In genomic region chr17:57515662-57516211, GRCh38 we compare ENCODE assay signal across 25 cellular contexts.
DNase-seq lines count a peak whose midpoint lies in the region; ATAC-seq and TF ChIP-seq lines count a peak whose summit lies in the region.
"Had no signal": no experiment of that assay in that cellular context is flagged by ENCODE, and none has a peak within 500 bp of the region (broad histone marks: within the 10 kb centered on the region; RNA-seq: fewer than 3 reads in every experiment).

No MANE protein-coding gene starts in this region.

- CTCF ChIA-PET in CD8-positive, alpha-beta T cell (lab: Charles Lee): interaction anchor here (1.9 kb wide), 1 partner anchor 273 kb away, joined by 7 read pairs; no protein-coding TSS in a partner anchor

- no peak for DNase-seq in CD8-positive, alpha-beta T cell
- no peak for DNase-seq in WERI-Rb-1
- DNase-seq in nephron progenitor cell: no peak
- DNase-seq in T-helper 1 cell: no peak
- no peak for DNase-seq in SJCRH30
- no peak for DNase-seq in stimulated activated CD4-positive, alpha-beta T cell treated with anti-CD3 and anti-CD28 coated beads, Interleukin-4, amount 100 ng/mL, for 24 hours
- DNase-seq: activated CD4-positive, alpha-beta T cell treated with anti-CD3 and anti-CD28 coated beads, Interleukin-2, amount 10 ng/mL, durations not matched to agents 7 days and 5 days; activated CD8-positive, alpha-beta memory T cell treated with anti-CD3 and anti-CD28 coated beads, Interleukin-2, amount 50 U/mL, for 4 hours; activated naive CD4-positive, alpha-beta T cell; amygdala; effector memory CD8-positive, alpha-beta T cell; GDM1; H7; immature natural killer cell; left ventricle myocardium superior; mucosa of descending colon; NCI-H187; occipital lobe; stimulated activated naive CD4-positive, alpha-beta T cell; thyroid gland had no signal

- no peak overlapping the region; the same call in 1 of the 2 replicates for H3K4me2 ChIP-seq in KMS-11

- H3K27ac Mint-ChIP-seq in CD8-positive, alpha-beta T cell: no peak overlapping the region
- H3K27ac Mint-ChIP-seq in nephron progenitor cell: peak overlapping the region; percentile 77
- H3K27ac Mint-ChIP-seq: activated CD4-positive, alpha-beta T cell treated with anti-CD3 and anti-CD28 coated beads, Interleukin-2, amount 10 ng/mL, durations not matched to agents 7 days and 5 days; effector memory CD8-positive, alpha-beta T cell; T-helper 1 cell treated with Interleukin-12 subunit alpha and Interleukin-12 subunit beta and Interleukin-4 antibody, amounts not matched to agents 30 μg/mL and 1 μg/mL, for 36 hours had no signal

- POLR2A ChIA-PET in CD8-positive, alpha-beta T cell (lab: Charles Lee): no interaction called here

- no peaks in the 10 kb centered on the region for H3K9me3 Mint-ChIP-seq in CD8-positive, alpha-beta T cell
- H3K9me3 Mint-ChIP-seq in nephron progenitor cell: no peaks in the 10 kb centered on the region
- H3K9me3 Mint-ChIP-seq: activated CD4-positive, alpha-beta T cell treated with anti-CD3 and anti-CD28 coated beads, Interleukin-2, amount 10 ng/mL, durations not matched to agents 7 days and 5 days; effector memory CD8-positive, alpha-beta T cell; immature natural killer cell; T-helper 1 cell treated with Interleukin-12 subunit alpha and Interleukin-12 subunit beta and Interleukin-4 antibody, amounts not matched to agents 30 μg/mL and 1 μg/mL, for 36 hours had no signal

- H3K27ac ChIP-seq in CD8-positive, alpha-beta T cell (ENCODE audit: low read depth, low read length): no peak overlapping the region
- no peak overlapping the region for H3K27ac ChIP-seq in KMS-11
- H3K27ac ChIP-seq in WERI-Rb-1: peak overlapping the region; percentile 98
- H3K27ac ChIP-seq in SJCRH30: no peak overlapping the region
- H3K27ac ChIP-seq: right atrium auricular region, thyroid gland had no signal

- H3K9ac ChIP-seq in KMS-11: no peak overlapping the region

- H3K4me1 Mint-ChIP-seq in CD8-positive, alpha-beta T cell (ENCODE audit: low read depth): peaks cover 9% of the 10 kb centered on the region
- H3K4me1 Mint-ChIP-seq in nephron progenitor cell: peaks cover 80% of the 10 kb centered on the region
- H3K4me1 Mint-ChIP-seq: activated CD4-positive, alpha-beta T cell treated with anti-CD3 and anti-CD28 coated beads, Interleukin-2, amount 10 ng/mL, durations not matched to agents 7 days and 5 days had no signal

- no peak overlapping the region for H3K4me3 Mint-ChIP-seq in CD8-positive, alpha-beta T cell
- no peak overlapping the region for H3K4me3 Mint-ChIP-seq in nephron progenitor cell
- H3K4me3 Mint-ChIP-seq: activated CD4-positive, alpha-beta T cell treated with anti-CD3 and anti-CD28 coated beads, Interleukin-2, amount 10 ng/mL, durations not matched to agents 7 days and 5 days; effector memory CD8-positive, alpha-beta T cell; immature natural killer cell; T-helper 1 cell treated with Interleukin-12 subunit alpha and Interleukin-12 subunit beta and Interleukin-4 antibody, amounts not matched to agents 30 μg/mL and 1 μg/mL, for 36 hours had no signal

- no peak overlapping the region for H2AFZ ChIP-seq in KMS-11 (ENCODE audit: low read depth)

- H3K4me1 ChIP-seq in CD8-positive, alpha-beta T cell (ENCODE audit: insufficient read depth, low read length): no peaks in the 10 kb centered on the region
- H3K4me1 ChIP-seq in KMS-11 (ENCODE audit: low read depth, poor library complexity, severe bottlenecking) (peaks cover 62% of the 10 kb centered on the region), SJCRH30 (peaks cover 38% of the 10 kb centered on the region)

- H3K4me3 ChIP-seq in CD8-positive, alpha-beta T cell (ENCODE audit: low read depth, low read length): no peak overlapping the region
- H3K4me3 ChIP-seq in KMS-11 (IDR thresholded peaks at IDR 0.05; ENCODE audit: insufficient read depth, low read depth, low read length): no peak overlapping the region
- no peak overlapping the region for H3K4me3 ChIP-seq in WERI-Rb-1 (ENCODE audit: low read depth, low read length)
- H3K4me3 ChIP-seq in SJCRH30: no peak overlapping the region
- H3K4me3 ChIP-seq: mucosa of descending colon, right atrium auricular region, thyroid gland had no signal

- H3K79me2 ChIP-seq in KMS-11 (ENCODE audit: insufficient read depth, low read depth): peaks cover 54% of the 10 kb centered on the region; the same call in 1 of the 2 replicates

- no peaks in the 10 kb centered on the region for H3K27me3 Mint-ChIP-seq in CD8-positive, alpha-beta T cell (ENCODE audit: low read depth)
- H3K27me3 Mint-ChIP-seq in nephron progenitor cell (ENCODE audit: low read depth, poor library complexity): no peaks in the 10 kb centered on the region
- H3K27me3 Mint-ChIP-seq: activated CD4-positive, alpha-beta T cell treated with anti-CD3 and anti-CD28 coated beads, Interleukin-2, amount 10 ng/mL, durations not matched to agents 7 days and 5 days; effector memory CD8-positive, alpha-beta T cell had no signal

- no peaks in the 10 kb centered on the region for H4K20me1 ChIP-seq in KMS-11 (ENCODE audit: insufficient read depth)

- TF ChIP-seq CTCF in CD8-positive, alpha-beta T cell (IDR thresholded peaks at IDR 0.05): peak; percentile 23
- peak; percentile 16; the same call in 1 of the 2 replicates for TF ChIP-seq CTCF in KMS-11 (conservative IDR thresholded peaks at IDR 0.05; ENCODE audit: low read depth, low read length)
- TF ChIP-seq CTCF in WERI-Rb-1 (IDR thresholded peaks at IDR 0.05; ENCODE audit: low read depth, low read length): no peak
- TF ChIP-seq CTCF in nephron progenitor cell (IDR thresholded peaks at IDR 0.05): no peak

- no peaks in the 10 kb centered on the region for H3K27me3 ChIP-seq in CD8-positive, alpha-beta T cell (ENCODE audit: insufficient read depth, low read length)
- H3K27me3 ChIP-seq in KMS-11 (ENCODE audit: insufficient read depth, low read depth): no peaks in the 10 kb centered on the region
- H3K27me3 ChIP-seq in WERI-Rb-1 (ENCODE audit: insufficient read depth, low read depth, severe bottlenecking): no peaks in the 10 kb centered on the region
- H3K27me3 ChIP-seq in SJCRH30: no peaks in the 10 kb centered on the region
- H3K27me3 ChIP-seq: right atrium auricular region, thyroid gland had no signal

- H3K36me3 Mint-ChIP-seq in CD8-positive, alpha-beta T cell: peaks cover 7% of the 10 kb centered on the region
- H3K36me3 Mint-ChIP-seq in nephron progenitor cell (ENCODE audit: low read depth): peaks cover 33% of the 10 kb centered on the region
- H3K36me3 Mint-ChIP-seq: immature natural killer cell had no signal

- no peaks in the 10 kb centered on the region for H3K9me3 ChIP-seq in CD8-positive, alpha-beta T cell (ENCODE audit: low read length)
- H3K9me3 ChIP-seq in WERI-Rb-1 (ENCODE audit: severe bottlenecking) (no peaks in the 10 kb centered on the region), SJCRH30 (replicated peaks) (no peaks in the 10 kb centered on the region; the same call in 1 of the 2 replicates)
- H3K9me3 ChIP-seq: mucosa of descending colon, right atrium auricular region, thyroid gland had no signal

- intact Hi-C loops in CD8-positive, alpha-beta T cell (cut with DNase I, micrococcal nuclease): loop anchor here (1.0 to 10.0 kb wide), 3 partner anchors 272 to 381 kb away; no protein-coding TSS in a partner anchor

- H3K36me3 ChIP-seq in CD8-positive, alpha-beta T cell (ENCODE audit: insufficient read depth, low read length): no peaks in the 10 kb centered on the region
- no peaks in the 10 kb centered on the region for H3K36me3 ChIP-seq in KMS-11 (ENCODE audit: insufficient read depth)
- 0 out of 2 replicates have a peak, but pooled peaks cover 3% of the 10 kb centered on the region for H3K36me3 ChIP-seq in WERI-Rb-1
- no peaks in the 10 kb centered on the region for H3K36me3 ChIP-seq in SJCRH30
- H3K36me3 ChIP-seq: right atrium auricular region, thyroid gland had no signal

- no peak for ATAC-seq in CD8-positive, alpha-beta T cell
- ATAC-seq in GM21360 (IDR thresholded peaks at IDR 0.05; ENCODE audit: unreplicated experiment): no peak
- ATAC-seq: effector memory CD8-positive, alpha-beta T cell; left ventricle myocardium superior; mucosa of descending colon; Right ventricle myocardium inferior had no signal

Comparison
In these comparisons a context has a peak if more than half of its experiments do, and no peak if none do; other contexts are left out.
1. CTCF ChIP-seq: peak in CD8-positive, alpha-beta T cell (single experiment) and KMS-11 (single experiment); none in WERI-Rb-1 (single experiment) and nephron progenitor cell (single experiment).